In the genomic region with DNA sequence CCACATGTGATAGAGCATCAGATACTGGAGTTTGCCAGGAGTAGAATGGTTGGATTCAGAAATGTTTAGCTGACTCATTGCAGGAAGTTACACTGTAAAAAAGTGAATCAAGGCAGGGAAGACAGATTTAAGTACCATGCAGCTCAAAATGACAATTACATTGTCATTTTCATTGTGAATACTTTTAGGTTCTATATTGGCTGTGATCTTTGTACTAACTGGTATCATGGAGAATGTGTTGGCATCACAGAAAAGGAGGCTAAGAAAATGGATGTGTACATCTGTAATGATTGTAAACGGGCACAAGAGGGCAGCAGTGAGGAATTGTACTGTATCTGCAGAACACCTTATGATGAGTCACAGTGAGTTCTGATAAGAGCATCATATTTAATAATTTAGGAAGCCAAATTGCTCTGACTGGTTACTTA, we compare ENCODE assay signal across 8 cellular contexts. TPM values are rescaled to one million over a fixed set of nuclear protein-coding genes. Genes with fewer than 3 reads are reported as not detected.
DNase-seq lines count a peak whose midpoint lies in the region; ATAC-seq and TF ChIP-seq lines count a peak whose summit lies in the region.
"Not testable (repeated sequence)": the region's sequence is repeated elsewhere in the genome, so short reads cannot be mapped to it uniquely, and the experiment has no call there.

No MANE protein-coding gene starts in this region.

- H3K27me3 Mint-ChIP-seq in CD14-positive monocyte (ENCODE audit: low read depth in 3 of 3); endothelial cell (ENCODE audit: unreplicated experiment): not testable (repeated sequence)

- H3K36me3 Mint-ChIP-seq in CD14-positive monocyte (peaks cover 60 to 70% of the 10 kb centered on the region in 2 donors), endothelial cell (ENCODE audit: low read depth, unreplicated experiment) (peaks cover 23% of the 10 kb centered on the region)

- H3K9ac ChIP-seq in mesenchymal stem cell (ENCODE audit: low read length) = peak overlapping the region; percentile 3

- not testable (repeated sequence) for H2AK5ac ChIP-seq in mesenchymal stem cell (ENCODE audit: low read length, severe bottlenecking)

- H3K79me1 ChIP-seq in mesenchymal stem cell (replicated peaks; ENCODE audit: low read length, poor library complexity, severe bottlenecking) = peaks cover 18% of the 10 kb centered on the region

- H3K36me3 ChIP-seq in mesenchymal stem cell (ENCODE audit: control insufficient read depth in 1 of 2, insufficient read depth in 2 of 2, low read depth in 1 of 2, low read length in 2 of 2) = peaks cover 32 to 54% of the 10 kb centered on the region in 2 experiments

- peak; percentile 71 for TF ChIP-seq CTCF in CD14-positive monocyte (IDR thresholded peaks at IDR 0.05)
- peak; percentile 76 for TF ChIP-seq CTCF in endothelial cell (IDR thresholded peaks at IDR 0.05; ENCODE audit: unreplicated experiment)

- not testable (repeated sequence) for H3K4me1 ChIP-seq in mesenchymal stem cell (ENCODE audit: control insufficient read depth, insufficient read depth, low read depth, low read length)

- not testable (repeated sequence) for H3K18ac ChIP-seq in mesenchymal stem cell (ENCODE audit: low read depth in 1 of 2, low read length in 2 of 2)

- H3K4me3 Mint-ChIP-seq in CD14-positive monocyte; endothelial cell (ENCODE audit: unreplicated experiment): not testable (repeated sequence)

- H2BK120ac ChIP-seq in mesenchymal stem cell (ENCODE audit: low read depth, low read length) = not testable (repeated sequence)

- H2BK5ac ChIP-seq in mesenchymal stem cell (ENCODE audit: low read depth, low read length, poor library complexity, severe bottlenecking) = not testable (repeated sequence)

- H2BK12ac ChIP-seq in mesenchymal stem cell (ENCODE audit: low read length in 2 of 2) = not testable (repeated sequence)

- DNase-seq in CD14-positive monocyte (ENCODE audit: low spot score) (peak; percentile 49), NCI-H1105 (lab: John Stamatoyannopoulos, UW) (peak; percentile 43), SHP77 treated with DMSO at 0.1 percent for 48 hours (lab: John Stamatoyannopoulos, UW) (peak; percentile 39), endothelial cell (ENCODE audit: low spot score) (peak; percentile 64), mesenchymal stem cell (peak; percentile 73)
- peak; percentile 30 for DNase-seq in activated T-cell treated with anti-CD3 and anti-CD28 coated beads, Interleukin-2, amount 50 U/mL, for 1 hour
- DNase-seq in stimulated activated CD4-positive, alpha-beta T cell treated with anti-CD3 and anti-CD28 coated beads, TNF-alpha, amount 100 ng/mL, for 48 hours (ENCODE audit: low read depth in 3 of 3) = peak; percentile 48 to 70 (median 49)

- H3K9me3 ChIP-seq in mesenchymal stem cell (ENCODE audit: control insufficient read depth, low read length) = not testable (repeated sequence)

- not testable (repeated sequence) for H4K91ac ChIP-seq in mesenchymal stem cell (ENCODE audit: low read length)

- H3K9me3 Mint-ChIP-seq in CD14-positive monocyte; endothelial cell (ENCODE audit: unreplicated experiment): not testable (repeated sequence)

- not testable (repeated sequence) for H4K8ac ChIP-seq in mesenchymal stem cell (ENCODE audit: low read length)

- H3K4me1 Mint-ChIP-seq in CD14-positive monocyte; endothelial cell (ENCODE audit: unreplicated experiment): not testable (repeated sequence)

- not testable (repeated sequence) for H3K14ac ChIP-seq in mesenchymal stem cell (ENCODE audit: low read length in 2 of 2)

- not testable (repeated sequence) for H3K23ac ChIP-seq in mesenchymal stem cell (ENCODE audit: low read length in 2 of 2)

- peak overlapping the region in 4 of 7 donors; percentile 5 to 64 (median 39) for H3K27ac Mint-ChIP-seq in CD14-positive monocyte
- not testable (repeated sequence) for H3K27ac Mint-ChIP-seq in endothelial cell (ENCODE audit: unreplicated experiment)

- H3K27me3 ChIP-seq in mesenchymal stem cell (ENCODE audit: control insufficient read depth in 1 of 2, insufficient read depth in 1 of 2, low read length in 2 of 2) = not testable (repeated sequence)

- intact Hi-C loops in CD14-positive monocyte (cut with micrococcal nuclease) = loop anchor here (10.0 kb wide), 1 partner anchor 502 kb away; no protein-coding TSS in a partner anchor

- not testable (repeated sequence) for H2BK15ac ChIP-seq in mesenchymal stem cell (ENCODE audit: low read depth, poor library complexity, severe bottlenecking)

- not testable (repeated sequence) for H3K4me3 ChIP-seq in mesenchymal stem cell (ENCODE audit: insufficient read depth in 1 of 2, low read depth in 1 of 2, low read length in 2 of 2)

- peak; percentile 71 for ATAC-seq in GM21619 (IDR thresholded peaks at IDR 0.05; ENCODE audit: unreplicated experiment)

- not testable (repeated sequence) for H3K27ac ChIP-seq in mesenchymal stem cell (ENCODE audit: low read length, poor library complexity, severe bottlenecking)

- not testable (repeated sequence) for H3K4me2 ChIP-seq in mesenchymal stem cell (ENCODE audit: low read length, poor library complexity, severe bottlenecking)

- not testable (repeated sequence) for H3K4ac ChIP-seq in mesenchymal stem cell (ENCODE audit: low read depth in 1 of 2, low read length in 2 of 2)

- WGBS in mesenchymal stem cell = no CpG with 5 or more reads among the region's 1 CpG

- not testable (repeated sequence) for H2AFZ ChIP-seq in mesenchymal stem cell (ENCODE audit: low read depth, low read length)

RNA-seq across cellular contexts. Expression of gene C17orf58, which starts 33.1 kb away (rescaled TPM):
- polyA plus RNA-seq in CD14-positive monocyte = 1 to 10 TPM; 4.0 to 6.7 TPM
- total RNA-seq in endothelial cell (ENCODE audit: unreplicated experiment) = 6.7 TPM
- 15.1 TPM for polyA plus RNA-seq in mesenchymal stem cell (2013, experiment 1 of 2)
- polyA plus RNA-seq in mesenchymal stem cell (2013, experiment 2 of 2) = 15.3 TPM
